Comparison of ENCODE assay signal across 20 cellular contexts in genomic region chr17:79231766-79232287, GRCh38.
A peak's percentile ranks its signal among the peaks of the same experiment; 100 is the strongest.
DNase-seq lines count a peak whose midpoint lies in the region; ATAC-seq and TF ChIP-seq lines count a peak whose summit lies in the region.
"Had no signal": no experiment of that assay in that cellular context is flagged by ENCODE, and none has a peak within 500 bp of the region (broad histone marks: within the 10 kb centered on the region; RNA-seq: fewer than 3 reads in every experiment).

No MANE protein-coding gene starts in this region.

- H3K27ac ChIP-seq in RWPE1 (peak overlapping the region; percentile 66), psoas muscle (no peak overlapping the region)

- peaks cover 4 to 13% (median 9%) of the 10 kb centered on the region in 3 donors for H3K27me3 ChIP-seq in psoas muscle (ENCODE audit: insufficient read depth in 3 of 3, low read length in 2 of 3)

- no peaks in the 10 kb centered on the region for H3K36me3 ChIP-seq in psoas muscle (ENCODE audit: insufficient read depth in 1 of 2, low read depth in 1 of 2)
- H3K36me3 ChIP-seq: MG63 had no signal

- DNase-seq in A172 (ENCODE audit: low spot score) = peak; percentile 40
- peak; percentile 24 for DNase-seq in HCEC 1CT
- DNase-seq in RWPE1 (ENCODE audit: low spot score) = peak; percentile 46
- DNase-seq in fibroblast of pulmonary artery (ENCODE audit: low read depth) = peak; percentile 4
- DNase-seq in psoas muscle = no peak
- DNase-seq in epidermal melanocyte (ENCODE audit: insufficient read length, low spot score) = no peak
- DNase-seq: AML-193, Calu3, DMS79, GDM1, GOT3, KBM-7, MG63, NCI-H1092 treated with DMSO at 0.1 percent for 48 hours, NCI-H1694 treated with DMSO at 0.1 percent for 48 hours, NCI-H446, Right ventricle myocardium superior had no signal

- no peak for TF ChIP-seq CTCF in RWPE1 (conservative IDR thresholded peaks at IDR 0.05; ENCODE audit: low read depth)
- no peak for TF ChIP-seq CTCF in fibroblast of pulmonary artery (IDR thresholded peaks at IDR 0.05; ENCODE audit: low read length, missing control alignments)
- no peak for TF ChIP-seq CTCF in psoas muscle (IDR thresholded peaks at IDR 0.05)

- H3K4me1 ChIP-seq in psoas muscle = no peaks in the 10 kb centered on the region

- POLR2A ChIA-PET in RWPE1 (lab: Yijun Ruan, JAX; ENCODE audit: low non-redundant PET) = no interaction called here

- CTCF ChIA-PET in RWPE1 (lab: Yijun Ruan, JAX) = no interaction called here

- no peaks in the 10 kb centered on the region for H3K9me3 ChIP-seq in psoas muscle
- H3K9me3 ChIP-seq: MG63 had no signal

- intact Hi-C loops in psoas muscle (cut with DNase I) = no loop called here

- WGBS in psoas muscle, 3 donors = 76 to 83% (median 80%) methylated on average over 10 of the region's 10 CpGs

- H3K4me3 ChIP-seq in fibroblast of pulmonary artery (replicated peaks; ENCODE audit: low read depth, low read length) (no peak overlapping the region), psoas muscle (no peak overlapping the region)
- H3K4me3 ChIP-seq: MG63 had no signal

- no peak for ATAC-seq in psoas muscle
- no peak for ATAC-seq in HG03095 (IDR thresholded peaks at IDR 0.05; ENCODE audit: unreplicated experiment)
- no peak for ATAC-seq in HG02884 (IDR thresholded peaks at IDR 0.05; ENCODE audit: unreplicated experiment)
- ATAC-seq: SK-N-SH treated with all-trans-retinoic acid at 6 μM for 48 hours had no signal

Comparison
In these comparisons a context has a peak if more than half of its experiments do, and no peak if none do; other contexts are left out.
1. DNase-seq: peak in A172 (single experiment), HCEC 1CT (single experiment), RWPE1 (single experiment) and fibroblast of pulmonary artery (single experiment); none in psoas muscle (0 of 2) and epidermal melanocyte (single experiment).